ENCODE assay signal across 13 cellular contexts in the genomic region with DNA sequence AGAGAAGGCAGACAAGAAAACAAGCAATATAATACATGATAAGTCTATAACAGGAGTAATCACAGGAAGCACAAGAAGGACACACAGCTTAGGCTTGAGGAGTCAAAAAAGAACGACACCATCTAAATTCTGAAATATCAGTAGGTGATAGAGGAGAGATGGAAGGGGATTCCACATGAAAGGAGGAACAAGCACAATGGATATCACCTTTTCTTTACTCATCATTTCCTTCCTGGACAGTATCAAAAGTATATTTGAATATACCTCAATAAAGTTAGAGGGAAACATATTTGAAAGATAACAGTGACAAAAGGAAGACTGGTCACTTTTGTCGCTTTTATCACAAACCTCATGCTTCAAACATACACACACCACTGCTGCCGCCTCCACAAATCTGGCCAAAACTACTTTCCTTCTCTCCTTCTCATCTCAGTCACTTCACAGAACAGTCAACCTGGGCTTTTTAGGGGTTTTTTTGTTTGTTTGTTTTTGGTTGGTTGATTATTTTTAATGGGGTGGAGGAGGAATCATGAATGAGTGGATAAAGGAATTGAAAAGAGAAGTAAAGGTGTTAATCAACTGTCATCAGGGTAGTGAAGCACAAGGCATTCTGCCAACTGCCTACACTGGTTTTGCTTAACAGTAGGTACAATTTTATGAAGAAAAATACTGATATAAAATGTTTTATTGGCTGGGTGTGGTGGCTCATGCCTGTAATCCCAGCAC. TPM values are rescaled to one million over a fixed set of nuclear protein-coding genes. Genes with fewer than 3 reads are reported as not detected.
DNase-seq lines count a peak whose midpoint lies in the region; ATAC-seq, FAIRE-seq and TF ChIP-seq lines count a peak whose summit lies in the region.
"Had no signal": no experiment of that assay in that cellular context is flagged by ENCODE, and none has a peak within 500 bp of the region (broad histone marks: within the 10 kb centered on the region; RNA-seq: fewer than 3 reads in every experiment).

No MANE protein-coding gene starts in this region.

- peak overlapping the region; percentile 19 for H3K4me2 ChIP-seq in GM12878 (ENCODE audit: control insufficient read depth, insufficient read depth)

- peak; percentile 25; the same call in 1 of the 2 replicates for TF ChIP-seq RAD21 in GM12878 (IDR thresholded peaks at IDR 0.05; ENCODE audit: insufficient read depth, low read depth, low read length)

- in situ Hi-C loops in GM12878 (cut with MboI), result no loop called here

- peaks cover 62% of the 10 kb centered on the region for H3K4me1 Mint-ChIP-seq in CD8-positive, alpha-beta T cell (ENCODE audit: low read depth)
- H3K4me1 Mint-ChIP-seq in HFFc6 (ENCODE audit: low read depth) (peaks cover 19% of the 10 kb centered on the region), chondrocyte (ENCODE audit: low read depth) (no peaks in the 10 kb centered on the region)

- H3K9me3 ChIP-seq in CD8-positive, alpha-beta T cell (ENCODE audit: low read length), result no peaks in the 10 kb centered on the region
- H3K9me3 ChIP-seq in GM12878 (replicated peaks; ENCODE audit: control insufficient read depth, insufficient read depth, low read length) (no peaks in the 10 kb centered on the region; the same call in 2 of the 3 replicates), SJCRH30 (replicated peaks) (no peaks in the 10 kb centered on the region), heart left ventricle (no peaks in the 10 kb centered on the region)
- H3K9me3 ChIP-seq: sigmoid colon had no signal

- no peak for DNase-seq in CD8-positive, alpha-beta T cell
- DNase-seq in GM12878 (ENCODE audit: low read depth, low spot score), result peak; percentile 88
- DNase-seq in SJCRH30, result no peak
- DNase-seq in heart left ventricle, result no peak
- DNase-seq in HFFc6, result no peak
- DNase-seq in chondrocyte (ENCODE audit: low spot score), result no peak
- DNase-seq: effector CD4-positive, alpha-beta T cell; NCI-H1436; sigmoid colon had no signal

- peak overlapping the region; percentile 10 for H3K4me3 Mint-ChIP-seq in CD8-positive, alpha-beta T cell
- no peak overlapping the region for H3K4me3 Mint-ChIP-seq in HFFc6
- H3K4me3 Mint-ChIP-seq in chondrocyte (ENCODE audit: unreplicated experiment), result no peak overlapping the region

- BruUV-seq in GM12878 (replicated peaks; lab: Mats Ljungman, UMichigan), result TSS peak; percentile 19

- no peak overlapping the region for H3K4me3 ChIP-seq in CD8-positive, alpha-beta T cell (ENCODE audit: low read depth, low read length)
- H3K4me3 ChIP-seq in GM12878 (no peak overlapping the region; the same call in 1 of the 2 replicates), SJCRH30 (no peak overlapping the region), heart left ventricle (no peak overlapping the region)
- H3K4me3 ChIP-seq: sigmoid colon had no signal

- H3K9me3 Mint-ChIP-seq in CD8-positive, alpha-beta T cell, result no peaks in the 10 kb centered on the region
- H3K9me3 Mint-ChIP-seq in HFFc6, result no peaks in the 10 kb centered on the region
- no peaks in the 10 kb centered on the region for H3K9me3 Mint-ChIP-seq in chondrocyte (ENCODE audit: low read depth)

- H3K27ac Mint-ChIP-seq in CD8-positive, alpha-beta T cell, result peak overlapping the region; percentile 60
- H3K27ac Mint-ChIP-seq in HFFc6, result no peak overlapping the region
- no peak overlapping the region for H3K27ac Mint-ChIP-seq in chondrocyte (ENCODE audit: unreplicated experiment)

- RAD21 ChIA-PET in GM12878 (lab: Charles Lee; ENCODE audit: unreplicated experiment), result interaction anchor here (0.8 to 2.2 kb wide), 4 partner anchors 12 to 60 kb away, joined by 6 to 19 read pairs (median 6); a partner anchor contains a TSS

- no peaks in the 10 kb centered on the region for H3K27me3 Mint-ChIP-seq in CD8-positive, alpha-beta T cell (ENCODE audit: low read depth)
- H3K27me3 Mint-ChIP-seq in HFFc6 (ENCODE audit: insufficient read depth), result peaks cover 2% of the 10 kb centered on the region; the same call in 1 of the 2 replicates
- no peaks in the 10 kb centered on the region for H3K27me3 Mint-ChIP-seq in chondrocyte (ENCODE audit: low read depth)

- intact Hi-C loops in CD8-positive, alpha-beta T cell (cut with DNase I, micrococcal nuclease), result no loop called here
- intact Hi-C loops in GM12878 (cut with micrococcal nuclease; ENCODE audit: unreplicated experiment), result loop anchor here (5.0 kb wide), 1 partner anchor 49 kb away; no protein-coding TSS in a partner anchor
- intact Hi-C loops in heart left ventricle (cut with DNase I), result loop anchor here in 1 of 10 donors (10.0 kb wide), 1 partner anchor 51 kb away; no protein-coding TSS in a partner anchor

- no peaks in the 10 kb centered on the region for H3K36me3 ChIP-seq in CD8-positive, alpha-beta T cell (ENCODE audit: insufficient read depth, low read length)
- no peaks in the 10 kb centered on the region for H3K36me3 ChIP-seq in GM12878 (ENCODE audit: control insufficient read depth in 2 of 2, insufficient read depth in 2 of 2, low read length in 1 of 2)
- H3K36me3 ChIP-seq in SJCRH30, result no peaks in the 10 kb centered on the region
- no peaks in the 10 kb centered on the region for H3K36me3 ChIP-seq in heart left ventricle
- H3K36me3 ChIP-seq: sigmoid colon had no signal

- peaks cover 28% of the 10 kb centered on the region for H3K36me3 Mint-ChIP-seq in CD8-positive, alpha-beta T cell
- no peaks in the 10 kb centered on the region for H3K36me3 Mint-ChIP-seq in HFFc6 (ENCODE audit: low read depth)
- H3K36me3 Mint-ChIP-seq in chondrocyte (ENCODE audit: low read depth), result no peaks in the 10 kb centered on the region

- H3K27ac ChIP-seq in CD8-positive, alpha-beta T cell (ENCODE audit: low read depth, low read length), result no peak overlapping the region
- H3K27ac ChIP-seq in GM12878 (ENCODE audit: control insufficient read depth, insufficient read depth) (peak overlapping the region; percentile 84), SJCRH30 (no peak overlapping the region), heart left ventricle (no peak overlapping the region)
- H3K27ac ChIP-seq: C4-2B, sigmoid colon had no signal

- no peak for TF ChIP-seq CTCF in CD8-positive, alpha-beta T cell (IDR thresholded peaks at IDR 0.05)
- no peak for TF ChIP-seq CTCF in GM12878 (IDR thresholded peaks at IDR 0.05 in 2 of 3, conservative IDR thresholded peaks at IDR 0.05 in 1 of 3; ENCODE audit: control insufficient read depth in 2 of 3, extremely low read depth in 1 of 3, insufficient read depth in 1 of 3, low read depth in 3 of 3, low read length in 3 of 3)
- no peak for TF ChIP-seq CTCF in heart left ventricle (IDR thresholded peaks at IDR 0.05)
- no peak for TF ChIP-seq CTCF in HFFc6 (IDR thresholded peaks at IDR 0.05)
- TF ChIP-seq CTCF in chondrocyte (IDR thresholded peaks at IDR 0.05), result no peak

- SMC1A ChIA-PET in GM12878 (lab: Charles Lee; ENCODE audit: uncharacterized antibody, unreplicated experiment), result interaction anchor here (0.8 to 5.0 kb wide), 12 partner anchors 9 to 68 kb away, joined by 3 to 26 read pairs (median 6); no protein-coding TSS in a partner anchor

- FAIRE-seq in GM12878 (lab: Jason Lieb, UNC), result peak; percentile 23
- FAIRE-seq: HTR-8/SVneo had no signal

- WGBS in GM12878 (ENCODE audit: insufficient coverage, insufficient replicate concordance, low lambda C conversion rate, missing lambda C conversion rate), result 0% methylated on average over 3 of the region's 3 CpGs
- WGBS in heart left ventricle, 4 donors, result 91 to 94% (median 91%) methylated on average over 3 of the region's 3 CpGs

- CTCF ChIA-PET in CD8-positive, alpha-beta T cell (lab: Charles Lee), result no interaction called here
- CTCF ChIA-PET in GM12878 (lab: Yijun Ruan, JAX), result interaction anchor here (0.8 to 1.9 kb wide), 4 partner anchors 15 to 95 kb away, joined by 3 to 6 read pairs (median 3); no protein-coding TSS in a partner anchor

- H3K27me3 ChIP-seq in CD8-positive, alpha-beta T cell (ENCODE audit: insufficient read depth, low read length), result no peaks in the 10 kb centered on the region
- no peaks in the 10 kb centered on the region for H3K27me3 ChIP-seq in GM12878 (replicated peaks in 1 of 2; ENCODE audit: control insufficient read depth in 2 of 2, insufficient read depth in 2 of 2, low read length in 1 of 2)
- H3K27me3 ChIP-seq in SJCRH30, result no peaks in the 10 kb centered on the region
- H3K27me3 ChIP-seq in heart left ventricle, result no peaks in the 10 kb centered on the region
- H3K27me3 ChIP-seq: sigmoid colon had no signal

- H2AFZ ChIP-seq in GM12878 (ENCODE audit: control insufficient read depth, low read depth, low read length), result no peak overlapping the region

- H3K4me1 ChIP-seq in CD8-positive, alpha-beta T cell (ENCODE audit: insufficient read depth, low read length), result peaks cover 31% of the 10 kb centered on the region
- H3K4me1 ChIP-seq in GM12878 (ENCODE audit: control insufficient read depth, insufficient read depth, low read length) (peaks cover 21% of the 10 kb centered on the region), SJCRH30 (no peaks in the 10 kb centered on the region), heart left ventricle (peaks cover 0 to 43% (median 0%) of the 10 kb centered on the region in 12 donors)

- H3K9ac ChIP-seq in GM12878 (ENCODE audit: control insufficient read depth, insufficient read depth, low read length), result peak overlapping the region; percentile 25; the same call in 1 of the 2 replicates

- H4K20me1 ChIP-seq in GM12878 (ENCODE audit: control insufficient read depth, insufficient read depth), result no peaks in the 10 kb centered on the region

- POLR2A ChIA-PET in CD8-positive, alpha-beta T cell (lab: Charles Lee), result interaction anchor here (0.6 to 1.7 kb wide), 2 partner anchors 12 to 32 kb away, joined by 3 read pairs; no protein-coding TSS in a partner anchor
- POLR2A ChIA-PET in GM12878 (lab: Charles Lee), result interaction anchor here (0.6 to 8.1 kb wide), 13 partner anchors 9 to 255 kb away, joined by 3 to 86 read pairs (median 5); a partner anchor contains a TSS

- TF ChIP-seq POLR2A in GM12878 (IDR thresholded peaks at IDR 0.05; ENCODE audit: low read depth, low read length) (no peak), heart left ventricle (IDR thresholded peaks at IDR 0.05) (no peak)

- peaks cover 87% of the 10 kb centered on the region for H3K79me2 ChIP-seq in GM12878 (ENCODE audit: control insufficient read depth, insufficient read depth, low read length)

- ATAC-seq in CD8-positive, alpha-beta T cell, result peak; percentile 22
- peak; percentile 64 for ATAC-seq in GM18907 (IDR thresholded peaks at IDR 0.05; ENCODE audit: unreplicated experiment)
- peak; percentile 46 for ATAC-seq in HG03439 (IDR thresholded peaks at IDR 0.05; ENCODE audit: unreplicated experiment)
- ATAC-seq in GM12878, result peak; percentile 78
- ATAC-seq in heart left ventricle, result no peak

- TF ChIP-seq EP300 in GM12878 (IDR thresholded peaks at IDR 0.05; ENCODE audit: borderline replicate concordance in 1 of 2, control insufficient read depth in 1 of 2, low read depth in 2 of 2, low read length in 2 of 2), result peak; percentile 45 to 63; a peak in 3 of 4 replicates

RNA-seq across cellular contexts. Expression of a gene that starts 18.5 kb away (rescaled TPM):
- total RNA-seq in CD8-positive, alpha-beta T cell, result 100 to 1,000 TPM; 105 TPM
- 602 and 632 TPM in 2 replicates for total RNA-seq in GM12878 (2013; cell fraction: nucleolus; rRNA removed)
- total RNA-seq in GM12878 (2014; rRNA removed) (54.4 and 60.5 TPM in 2 replicates), GM12878 (2014; rRNA removed; fragmentation: Illumina TruSeq; extraction: Trizol) (81.8 and 87.2 TPM in 2 replicates), GM12878 (2021) (46.7 and 50.1 TPM in 2 replicates), heart left ventricle (10 to 100 TPM; 11.7 to 26.6 (median 15.7) TPM), chondrocyte (9.7 to 14.5 TPM (median 10.7 TPM) in 3 replicates)
- 10.2 TPM for polyA plus RNA-seq in GM12878 (2011; ENCODE audit: low read depth)
- polyA plus RNA-seq in GM12878 (2011; rRNA removed) (65.3 and 97.9 TPM in 2 replicates), GM12878 (2014; fragmentation: Illumina TruSeq; extraction: Trizol) (39.3 and 49.0 TPM in 2 replicates), GM12878 (2014; fragmentation: Nextera tagmentation; extraction: Ambion mirVana) (10 to 100 TPM; 14.2 to 15.4 TPM), GM12878 (2014; rRNA removed) (28.5 and 28.8 TPM in 2 replicates), GM12878 (2016; fragmentation: Nextera tagmentation; extraction: Ambion mirVana) (10 to 100 TPM; 21.6 to 26.8 TPM), heart left ventricle (1 to 10 TPM; 2.7 to 5.4 TPM)
- polyA plus RNA-seq in GM12878 (2011; cell fraction: cytosol; rRNA removed), result 23.4 and 27.1 TPM in 2 replicates
- 56.4 and 58.1 TPM in 2 replicates for polyA plus RNA-seq in GM12878 (2011; cell fraction: nucleus; rRNA removed)
- polyA plus RNA-seq in GM12878 (2012), result 23.2 and 28.0 TPM in 2 replicates
- polyA minus RNA-seq in GM12878 (2011; rRNA and poly(A)+ RNA removed), result 188 and 229 TPM in 2 replicates
- polyA minus RNA-seq in GM12878 (2011; cell fraction: cytosol; rRNA and poly(A)+ RNA removed), result 42.9 and 49.6 TPM in 2 replicates
- polyA minus RNA-seq in GM12878 (2011; cell fraction: nucleus; rRNA and poly(A)+ RNA removed), result 120 and 185 TPM in 2 replicates
- 21.1 and 26.4 TPM in 2 replicates for total RNA-seq in SJCRH30 (2014; rRNA removed; shearing (Covaris generic))
- 10 to 100 TPM; 15.8 to 19.4 (median 17.1) TPM for total RNA-seq in HFFc6 (2021; fragmentation: NEBNext Ultra II Directional; extraction: Animal tissue kit (Norgen Biotek cat#: 25700))

Comparison
In these comparisons a context has a peak if more than half of its experiments do, and no peak if none do; other contexts are left out.
1. ATAC-seq: peak in CD8-positive, alpha-beta T cell (single experiment), GM18907 (single experiment), HG03439 (single experiment) and GM12878 (single experiment); none in heart left ventricle (0 of 4).